ENCODE assay signal across 8 cellular contexts in genomic region chr17:80992077-80992947, GRCh38. TPM values are rescaled to one million over a fixed set of nuclear protein-coding genes. Genes with fewer than 3 reads are reported as not detected.
DNase-seq lines count a peak whose midpoint lies in the region; ATAC-seq and TF ChIP-seq lines count a peak whose summit lies in the region.

No MANE protein-coding gene starts in this region.

- H3K27me3 ChIP-seq in OCI-LY3 (ENCODE audit: low read depth, low read length) (peaks cover 11% of the 10 kb centered on the region), endodermal cell (ENCODE audit: control insufficient read depth, insufficient read depth, low read length, poor library complexity, severe bottlenecking) (no peaks in the 10 kb centered on the region)

- peak overlapping the region; percentile 84 for H3K4me3 ChIP-seq in OCI-LY3 (ENCODE audit: low read length)
- peak overlapping the region; percentile 81 for H3K4me3 ChIP-seq in endodermal cell (ENCODE audit: low read length)

- H3K27ac ChIP-seq in OCI-LY3 (ENCODE audit: low read length) (no peak overlapping the region), endodermal cell (ENCODE audit: low read depth, low read length) (no peak overlapping the region)

- H3K4me2 ChIP-seq in OCI-LY3 (ENCODE audit: low read length) = peak overlapping the region; percentile 97

- H3K9ac ChIP-seq in OCI-LY3 (ENCODE audit: low read length) (peak overlapping the region; percentile 72), endodermal cell (ENCODE audit: extremely low read depth, low read length, poor library complexity, severe bottlenecking) (peak overlapping the region; percentile 41)

- intact Hi-C loops in natural killer cell (cut with micrococcal nuclease) = no loop called here

- H3K79me2 ChIP-seq in OCI-LY3 (ENCODE audit: low read length) = peaks cover 9% of the 10 kb centered on the region

- H3K4me3 Mint-ChIP-seq in activated CD4-positive, alpha-beta T cell treated with anti-CD3 and anti-CD28 coated beads, Interleukin-2, amount 10 ng/mL, durations not matched to agents 7 days and 5 days = peak overlapping the region; percentile 71
- H3K4me3 Mint-ChIP-seq in endodermal cell = peak overlapping the region; percentile 58
- peak overlapping the region; percentile 79 for H3K4me3 Mint-ChIP-seq in natural killer cell

- WGBS in endodermal cell (ENCODE audit: insufficient coverage in 1 of 2, insufficient read length in 1 of 2), 2 experiments = 5 to 25% methylated on average over 20 to 90 of the region's 90 CpGs

- POLR2A ChIA-PET in activated CD4-positive, alpha-beta T cell treated with anti-CD3 and anti-CD28 coated beads, Interleukin-2, amount 10 ng/mL, durations not matched to agents 7 days and 5 days (lab: Charles Lee) = interaction anchor here (0.8 kb wide), 1 partner anchor 26 kb away, joined by 3 read pairs; no protein-coding TSS in a partner anchor

- no peaks in the 10 kb centered on the region for H3K9me3 Mint-ChIP-seq in activated CD4-positive, alpha-beta T cell treated with anti-CD3 and anti-CD28 coated beads, Interleukin-2, amount 10 ng/mL, durations not matched to agents 7 days and 5 days
- H3K9me3 Mint-ChIP-seq in endodermal cell (no peaks in the 10 kb centered on the region), natural killer cell (no peaks in the 10 kb centered on the region)

- H4K20me1 ChIP-seq in OCI-LY3 (ENCODE audit: insufficient read depth, low read length) = no peaks in the 10 kb centered on the region

- peak overlapping the region; percentile 57 for H3K27ac Mint-ChIP-seq in activated CD4-positive, alpha-beta T cell treated with anti-CD3 and anti-CD28 coated beads, Interleukin-2, amount 10 ng/mL, durations not matched to agents 7 days and 5 days
- H3K27ac Mint-ChIP-seq in endodermal cell (no peak overlapping the region), natural killer cell (peak overlapping the region; percentile 44 to 46)

- ATAC-seq in natural killer cell = peak; percentile 12 to 36 (median 28)

- H3K36me3 Mint-ChIP-seq in activated CD4-positive, alpha-beta T cell treated with anti-CD3 and anti-CD28 coated beads, Interleukin-2, amount 10 ng/mL, durations not matched to agents 7 days and 5 days (ENCODE audit: low read depth) = peaks cover 10% of the 10 kb centered on the region
- H3K36me3 Mint-ChIP-seq in endodermal cell (ENCODE audit: low read depth) (peaks cover 15% of the 10 kb centered on the region), natural killer cell (no peaks in the 10 kb centered on the region)

- H3K9me3 ChIP-seq in OCI-LY3 (ENCODE audit: insufficient read depth, low read length) (no peaks in the 10 kb centered on the region), endodermal cell (ENCODE audit: control insufficient read depth, low read length) (no peaks in the 10 kb centered on the region)

- no peak overlapping the region for H2AFZ ChIP-seq in OCI-LY3 (ENCODE audit: low read depth, low read length)

- no peak for DNase-seq in activated CD4-positive, alpha-beta T cell treated with anti-CD3 and anti-CD28 coated beads, Interleukin-2, amount 10 ng/mL, durations not matched to agents 7 days and 5 days
- DNase-seq in activated CD4-positive, alpha-beta T cell treated with anti-CD3 and anti-CD28 coated beads for 48 hours = no peak
- peak; percentile 80 for DNase-seq in endodermal cell
- no peak for DNase-seq in natural killer cell
- DNase-seq in NCI-H2029 (lab: John Stamatoyannopoulos, UW) = no peak
- no peak for DNase-seq in NCI-H1694 treated with DMSO at 0.1 percent for 48 hours (lab: John Stamatoyannopoulos, UW)
- no peak for DNase-seq in activated CD8-positive, alpha-beta memory T cell treated with anti-CD3 and anti-CD28 coated beads, Interleukin-2, amount 50 U/mL, for 4 hours

- CTCF ChIA-PET in activated CD4-positive, alpha-beta T cell treated with anti-CD3 and anti-CD28 coated beads, Interleukin-2, amount 10 ng/mL, durations not matched to agents 7 days and 5 days (lab: Charles Lee) = interaction anchor here (0.8 to 1.9 kb wide), 5 partner anchors 31 to 550 kb away, joined by 3 to 7 read pairs (median 3); no protein-coding TSS in a partner anchor

- peaks cover 19% of the 10 kb centered on the region for H3K4me1 ChIP-seq in OCI-LY3 (ENCODE audit: low read length)
- H3K4me1 ChIP-seq in endodermal cell (ENCODE audit: control insufficient read depth, insufficient read depth, low read length) = peaks cover 5% of the 10 kb centered on the region

- H3K4me1 Mint-ChIP-seq in activated CD4-positive, alpha-beta T cell treated with anti-CD3 and anti-CD28 coated beads, Interleukin-2, amount 10 ng/mL, durations not matched to agents 7 days and 5 days = peaks cover 22% of the 10 kb centered on the region
- H3K4me1 Mint-ChIP-seq in endodermal cell (peaks cover 5% of the 10 kb centered on the region), natural killer cell (peaks cover 5 to 18% of the 10 kb centered on the region in 2 donors)

- TF ChIP-seq CTCF in OCI-LY3 (IDR thresholded peaks at IDR 0.05; ENCODE audit: low read depth, low read length) (no peak), endodermal cell (conservative IDR thresholded peaks at IDR 0.05) (no peak), natural killer cell (IDR thresholded peaks at IDR 0.05) (no peak)

- peaks cover 5% of the 10 kb centered on the region for H3K27me3 Mint-ChIP-seq in activated CD4-positive, alpha-beta T cell treated with anti-CD3 and anti-CD28 coated beads, Interleukin-2, amount 10 ng/mL, durations not matched to agents 7 days and 5 days
- H3K27me3 Mint-ChIP-seq in endodermal cell (ENCODE audit: insufficient read depth) (peaks cover 2% of the 10 kb centered on the region), natural killer cell (ENCODE audit: low read depth in 2 of 2) (peaks cover 0 to 5% of the 10 kb centered on the region in 2 donors)

- H3K36me3 ChIP-seq in OCI-LY3 (replicated peaks; ENCODE audit: low read depth, low read length) (no peaks in the 10 kb centered on the region), endodermal cell (ENCODE audit: control insufficient read depth, insufficient read depth, low read length) (peaks cover 11% of the 10 kb centered on the region)

RNA-seq across cellular contexts. Expression of gene CHMP6, which starts 0.7 kb away (rescaled TPM):
- total RNA-seq in activated CD4-positive, alpha-beta T cell treated with anti-CD3 and anti-CD28 coated beads, Interleukin-2, amount 10 ng/mL, durations not matched to agents 7 days and 5 days = 10 to 100 TPM; 31.3 to 32.9 TPM
- total RNA-seq in endodermal cell (10 to 100 TPM; 28.4 to 32.5 TPM), natural killer cell (10 to 100 TPM; 26.8 to 33.3 (median 33.0) TPM)
- polyA plus RNA-seq in endodermal cell (2013, experiment 1 of 2) = 23.4 TPM
- polyA plus RNA-seq in endodermal cell (2013, experiment 2 of 2) = 20.2 TPM

RNA-seq across cellular contexts. Expression of gene BAIAP2, which starts 42.6 kb away (rescaled TPM):
- 1 to 10 TPM; 2.8 TPM for total RNA-seq in activated CD4-positive, alpha-beta T cell treated with anti-CD3 and anti-CD28 coated beads, Interleukin-2, amount 10 ng/mL, durations not matched to agents 7 days and 5 days
- 10 to 100 TPM; 24.9 to 32.7 TPM for total RNA-seq in endodermal cell
- 41.7 TPM for polyA plus RNA-seq in endodermal cell (2013, experiment 1 of 2)
- polyA plus RNA-seq in endodermal cell (2013, experiment 2 of 2) = 39.0 TPM
- 10 to 100 TPM in 2 of 3 donors, 1 to 10 TPM in 1; 6.7 to 12.3 (median 10.4) TPM for total RNA-seq in natural killer cell
